ENCODE assay signal across 8 cellular contexts in the genomic region with DNA sequence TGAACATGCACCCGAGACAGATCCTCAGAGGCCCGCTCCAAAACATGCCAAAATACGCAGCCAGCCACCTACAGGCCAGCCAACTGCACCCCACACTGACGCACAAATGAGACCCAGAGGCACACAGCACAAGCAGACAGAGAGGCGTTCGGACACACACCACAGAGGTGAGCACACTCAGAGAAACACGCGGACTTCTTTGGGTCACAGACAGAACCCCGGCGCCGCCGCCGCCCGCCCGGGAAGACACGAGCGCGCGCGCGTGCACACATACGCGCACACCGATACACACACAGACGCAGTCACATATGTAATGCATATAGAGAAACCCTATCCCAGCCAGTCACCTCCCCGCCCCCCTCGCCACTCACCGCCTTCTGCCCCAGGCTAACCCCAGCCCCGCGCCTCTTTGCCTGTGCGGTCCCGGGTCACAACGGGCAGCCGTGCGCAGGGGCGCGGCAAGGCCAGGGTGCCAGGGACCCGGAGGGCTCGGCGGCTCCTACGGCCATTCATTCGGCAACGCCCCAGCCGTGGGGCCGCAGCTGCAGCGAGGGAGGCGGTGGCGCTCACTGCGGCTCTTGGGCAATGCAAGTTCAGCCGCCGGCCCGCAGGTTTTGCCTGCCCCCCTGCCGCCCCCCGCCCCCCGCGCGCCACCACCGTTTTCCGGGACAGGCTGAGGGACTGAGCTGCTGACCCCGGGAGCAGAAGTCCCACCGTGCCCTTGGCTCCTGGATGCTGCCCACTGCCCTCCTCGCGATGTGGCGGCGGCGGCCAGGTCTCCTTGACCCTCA. TPM values are rescaled to one million over a fixed set of nuclear protein-coding genes. Genes with fewer than 3 reads are reported as not detected.
DNase-seq lines count a peak whose midpoint lies in the region; ATAC-seq and TF ChIP-seq lines count a peak whose summit lies in the region.

No MANE protein-coding gene starts in this region.

- peak overlapping the region; percentile 95 to 96 for H3K27ac Mint-ChIP-seq in activated naive CD4-positive, alpha-beta T cell treated with anti-CD3 and anti-CD28 coated beads, Interleukin-2, amount 50 U/mL, for 72 hours

- H3K9me3 Mint-ChIP-seq in activated naive CD4-positive, alpha-beta T cell treated with anti-CD3 and anti-CD28 coated beads, Interleukin-2, amount 50 U/mL, for 72 hours: no peaks in the 10 kb centered on the region

- peak; percentile 30 for ATAC-seq in HG03025 (IDR thresholded peaks at IDR 0.05; ENCODE audit: low FRiP score, unreplicated experiment)
- ATAC-seq in activated naive CD4-positive, alpha-beta T cell treated with anti-CD3 and anti-CD28 coated beads, Interleukin-2, amount 50 U/mL, for 72 hours: peak; percentile 48 to 53
- peak; percentile 64 to 68 for ATAC-seq in left cardiac atrium
- no peak for ATAC-seq in HG03097 (IDR thresholded peaks at IDR 0.05; ENCODE audit: low FRiP score, unreplicated experiment)

- intact Hi-C loops in left cardiac atrium (cut with DNase I): no loop called here

- peaks cover 10 to 12% of the 10 kb centered on the region in 2 donors for H3K36me3 Mint-ChIP-seq in activated naive CD4-positive, alpha-beta T cell treated with anti-CD3 and anti-CD28 coated beads, Interleukin-2, amount 50 U/mL, for 72 hours

- TF ChIP-seq CTCF in retinal pigment epithelial cell (conservative IDR thresholded peaks at IDR 0.05; ENCODE audit: low read depth, low read length): no peak

- DNase-seq in SHP77 treated with DMSO at 0.1 percent for 48 hours (lab: John Stamatoyannopoulos, UW) (peak; percentile 6), left cardiac atrium (peak; percentile 59), retinal pigment epithelial cell (ENCODE audit: low read depth) (no peak), OCI-M2 (lab: John Stamatoyannopoulos, UW; ENCODE audit: unreplicated experiment) (no peak)
- DNase-seq in activated naive CD4-positive, alpha-beta T cell treated with anti-CD3 and anti-CD28 coated beads, Interleukin-2, amount 50 U/mL, for 72 hours (ENCODE audit: low spot score in 2 of 2): peak; percentile 51 to 67

- peak overlapping the region; percentile 89 for H3K4me3 ChIP-seq in GM08714 (ENCODE audit: low read length)
- H3K4me3 ChIP-seq in retinal pigment epithelial cell (ENCODE audit: low read length): peak overlapping the region; percentile 59

RNA-seq across cellular contexts. Expression of gene SEPTIN6, which starts 0.5 kb away (rescaled TPM):
- 100 to 1,000 TPM; 110 to 233 TPM for total RNA-seq in activated naive CD4-positive, alpha-beta T cell treated with anti-CD3 and anti-CD28 coated beads, Interleukin-2, amount 50 U/mL, for 72 hours
- 10 to 100 TPM; 10.6 to 19.6 TPM for total RNA-seq in left cardiac atrium

Comparison
In these comparisons a context has a peak if more than half of its experiments do, and no peak if none do; other contexts are left out.
1. DNase-seq: peak in SHP77 treated with DMSO at 0.1 percent for 48 hours (single experiment), activated naive CD4-positive, alpha-beta T cell treated with anti-CD3 and anti-CD28 coated beads, Interleukin-2, amount 50 U/mL, for 72 hours (2 of 2) and left cardiac atrium (single experiment); none in retinal pigment epithelial cell (single experiment) and OCI-M2 (single experiment).
2. RNA of gene SEPTIN6, which starts 0.5 kb away (total RNA-seq): 110 to 233 TPM in activated naive CD4-positive, alpha-beta T cell treated with anti-CD3 and anti-CD28 coated beads, Interleukin-2, amount 50 U/mL, for 72 hours; 10.6 to 19.6 TPM in left cardiac atrium; every median in the first group is over 4 times any median in the second.